8 cellular contexts compared by ENCODE assay signal in the genomic region with DNA sequence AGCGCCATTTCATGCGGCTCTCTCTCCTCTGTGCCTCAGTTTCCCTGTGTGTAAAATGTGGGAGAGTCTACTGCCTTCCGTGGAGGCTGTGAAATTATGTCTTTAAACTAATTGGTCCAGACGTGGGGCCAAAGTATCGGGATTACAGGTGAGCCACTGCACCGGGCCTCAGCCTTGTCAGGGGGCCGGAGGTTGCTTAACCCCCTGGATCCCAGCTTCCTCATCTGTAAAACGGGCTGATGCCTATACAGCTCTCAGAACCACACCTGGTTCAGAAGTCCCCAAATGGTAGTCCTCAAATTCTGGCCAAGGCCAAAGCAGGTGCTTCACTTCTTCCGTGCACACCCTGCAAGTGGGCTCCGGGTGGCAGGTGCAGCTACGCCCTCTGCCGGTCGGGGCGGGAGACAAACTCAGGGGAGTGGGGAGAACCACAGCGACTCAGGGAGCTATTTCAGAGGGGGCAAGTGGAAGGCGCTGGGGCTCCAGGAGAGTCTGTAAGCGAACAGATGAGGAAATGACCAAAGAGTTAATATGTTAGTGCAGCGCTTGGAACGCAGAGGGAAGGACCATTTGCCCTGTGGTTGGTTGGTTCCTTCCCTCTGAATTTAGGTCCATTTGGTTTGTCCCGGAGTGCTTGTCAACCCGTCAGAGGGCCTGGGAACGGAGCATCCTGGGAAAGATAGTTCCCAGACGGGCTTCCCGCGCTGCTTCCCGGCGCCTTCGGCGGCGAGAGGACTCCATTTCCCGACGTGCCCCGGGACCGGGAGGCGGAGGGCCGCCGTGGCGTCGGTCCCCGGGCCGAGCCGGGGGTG. TPM values are rescaled to one million over a fixed set of nuclear protein-coding genes. Genes with fewer than 3 reads are reported as not detected.
DNase-seq lines count a peak whose midpoint lies in the region; ATAC-seq and TF ChIP-seq lines count a peak whose summit lies in the region.

A gene (plus strand): TSS at position 812 of the 812 bp plus-strand sequence. CDS start 135 bp downstream, outside the sequence.

- peaks cover 44% of the 10 kb centered on the region for H3K79me2 ChIP-seq in PC-9 (ENCODE audit: low read depth)

- H3K27ac ChIP-seq in PC-9 = peak within 1 kb of the TSS; percentile 69
- H3K27ac ChIP-seq in mucosa of rectum (ENCODE audit: low read depth in 2 of 2, low read length in 2 of 2) = peak within 1 kb of the TSS; percentile 96

- no peaks in the 10 kb centered on the region for H3K9me2 ChIP-seq in PC-9 (ENCODE audit: insufficient read depth)

- intact Hi-C loops in PC-9 (cut with micrococcal nuclease; ENCODE audit: unreplicated experiment) = loop anchor here (1.0 kb wide), 2 partner anchors 57 to 107 kb away; no protein-coding TSS in a partner anchor

- H2AFZ ChIP-seq in PC-9 = peak within 1 kb of the TSS; percentile 93

- peak; percentile 96 for TF ChIP-seq CTCF in PC-9 (conservative IDR thresholded peaks at IDR 0.05)

- H3K4me3 ChIP-seq in Jurkat, Clone E6-1 (ENCODE audit: low read length) = peak within 1 kb of the TSS; percentile 74
- H3K4me3 ChIP-seq in PC-9 (peak within 1 kb of the TSS; percentile 99), mucosa of rectum (ENCODE audit: low read length in 2 of 2) (peak within 1 kb of the TSS; percentile 90 to 96)

- peaks cover 6% of the 10 kb centered on the region; the same call in 1 of the 2 replicates for H3F3A ChIP-seq in PC-9 (ENCODE audit: insufficient read depth, low read depth)

- ATAC-seq in GM21619 (IDR thresholded peaks at IDR 0.05; ENCODE audit: unreplicated experiment) = peak; percentile 68

- H3K9me3 ChIP-seq in PC-9 (ENCODE audit: insufficient read depth, low read depth) (no peaks in the 10 kb centered on the region), mucosa of rectum (ENCODE audit: control insufficient read depth in 2 of 2, low read length in 2 of 2) (no peaks in the 10 kb centered on the region)

- peaks cover 7% of the 10 kb centered on the region for H3K4me1 ChIP-seq in PC-9 (replicated peaks; ENCODE audit: insufficient read depth)
- peaks cover 11 to 18% of the 10 kb centered on the region in 2 donors for H3K4me1 ChIP-seq in mucosa of rectum (ENCODE audit: control insufficient read depth in 2 of 2, insufficient read depth in 2 of 2, low read length in 2 of 2)

- H4K20me1 ChIP-seq in PC-9 (ENCODE audit: insufficient read depth) = peaks cover 25% of the 10 kb centered on the region

- BruUV-seq in PC-9 (replicated peaks; lab: Mats Ljungman, UMichigan) = TSS peak; percentile 57

- H3K27me3 ChIP-seq in PC-9 (ENCODE audit: insufficient read depth, low read depth) = no peaks in the 10 kb centered on the region
- H3K27me3 ChIP-seq in mucosa of rectum (ENCODE audit: control insufficient read depth in 2 of 2, insufficient read depth in 2 of 2, low read length in 2 of 2) = no peaks in the 10 kb centered on the region

- H3K36me3 ChIP-seq in PC-9 (ENCODE audit: low read depth) (no peaks in the 10 kb centered on the region), mucosa of rectum (ENCODE audit: control insufficient read depth in 2 of 2, insufficient read depth in 2 of 2, low read length in 2 of 2) (peaks cover 0 to 5% of the 10 kb centered on the region in 2 donors)

- no peak for TF ChIP-seq POLR2A in erythroblast (IDR thresholded peaks at IDR 0.05; ENCODE audit: low read length)

- DNase-seq in DMS153 treated with DMSO at 0.1 percent for 48 hours (lab: John Stamatoyannopoulos, UW; ENCODE audit: unreplicated experiment) (peak; percentile 91), PC-9 (peak; percentile 90 to 97), erythroblast (lab: John Stamatoyannopoulos, UW) (peak; percentile 96 to 98)
- peak; percentile 95 for DNase-seq in Jurkat, Clone E6-1 (ENCODE audit: low read depth, low spot score)
- DNase-seq in activated T-cell treated with anti-CD3 and anti-CD28 coated beads, Interleukin-2, amount 50 U/mL, for 1 hour = peak; percentile 92
- DNase-seq in stimulated activated CD8-positive, alpha-beta memory T cell treated with anti-CD3 and anti-CD28 coated beads, Interleukin-4, amount 100 ng/mL, for 4 hours (ENCODE audit: low read depth in 2 of 2, low spot score in 1 of 2) = peak; percentile 74 to 81

- POLR2A ChIA-PET in PC-9 (lab: Charles Lee; ENCODE audit: unreplicated experiment) = interaction anchor here (0.7 kb wide), 1 partner anchor 160 kb away, joined by 3 read pairs; no protein-coding TSS in a partner anchor

- peak within 1 kb of the TSS; percentile 84 to 98 for H3K9ac ChIP-seq in mucosa of rectum (ENCODE audit: low read depth in 1 of 2, low read length in 2 of 2)

- H3K4me2 ChIP-seq in PC-9 = peak within 1 kb of the TSS; percentile 97

- CTCF ChIA-PET in PC-9 (lab: Charles Lee) = interaction anchor here (0.6 to 2.4 kb wide), 13 partner anchors 8 to 335 kb away, joined by 3 to 13 read pairs (median 4); a partner anchor contains a TSS

RNA-seq across cellular contexts. Expression of the gene that starts here (rescaled TPM):
- 25.5 TPM for polyA plus RNA-seq in Jurkat, Clone E6-1 (2012; ENCODE audit: insufficient read depth, insufficient read length)
- 67.9 and 70.4 TPM in 2 replicates for total RNA-seq in PC-9 (2021)

Comparison
In these comparisons a context has a peak if more than half of its experiments do, and no peak if none do; other contexts are left out.
1. Peak in every context shown above with its lines: DNase-seq, ATAC-seq, H3K4me3 ChIP-seq and H3K27ac ChIP-seq.